1 cellular context compared by ENCODE assay signal in genomic region chr4:63063765-63064164, GRCh38.
TF ChIP-seq lines count a peak whose summit lies in the region.

No MANE protein-coding gene starts in this region.

TF ChIP-seq in SK-N-SH, 30 proteins besides CTCF, POLR2A, EP300 and RAD21 (continued from another document):
- TF ChIP-seq TAF1 (IDR thresholded peaks at IDR 0.05; ENCODE audit: borderline replicate concordance, low read depth, low read length) (no peak), POLR2AphosphoS5 (IDR thresholded peaks at IDR 0.05; ENCODE audit: low read depth, low read length) (no peak), GATA2 (CRISPR knock-in tag; IDR thresholded peaks at IDR 0.05) (no peak), FOSL2 (IDR thresholded peaks at IDR 0.05; ENCODE audit: borderline replicate concordance, low read depth) (no peak)
